In genomic region chr3:187403768-187404270, GRCh38 we compare ENCODE assay signal across 11 cellular contexts. TPM values are rescaled to one million over a fixed set of nuclear protein-coding genes. Genes with fewer than 3 reads are reported as not detected.
DNase-seq lines count a peak whose midpoint lies in the region; ATAC-seq, FAIRE-seq and TF ChIP-seq lines count a peak whose summit lies in the region.
"Had no signal": no experiment of that assay in that cellular context is flagged by ENCODE, and none has a peak within 500 bp of the region (broad histone marks: within the 10 kb centered on the region; RNA-seq: fewer than 3 reads in every experiment).

No MANE protein-coding gene starts in this region.

- intact Hi-C loops in esophagus muscularis mucosa (cut with DNase I): no loop called here

- H3K36me3 ChIP-seq in bronchial epithelial cell (ENCODE audit: control insufficient read depth, insufficient read depth, low read length) (no peaks in the 10 kb centered on the region), esophagus muscularis mucosa (no peaks in the 10 kb centered on the region)
- H3K36me3 ChIP-seq: neural progenitor cell had no signal

- TF ChIP-seq POLR2A in esophagus muscularis mucosa (IDR thresholded peaks at IDR 0.05; ENCODE audit: low read depth): no peak

- TF ChIP-seq EP300 in esophagus muscularis mucosa (IDR thresholded peaks at IDR 0.05): no peak

- H3K27ac ChIP-seq in esophagus muscularis mucosa (replicated peaks in 1 of 4): no peak overlapping the region
- H3K27ac ChIP-seq: neural progenitor cell had no signal

- H3K27me3 ChIP-seq in bronchial epithelial cell (ENCODE audit: control insufficient read depth, insufficient read depth, low read length) (no peaks in the 10 kb centered on the region), esophagus muscularis mucosa (no peaks in the 10 kb centered on the region)
- H3K27me3 ChIP-seq: neural progenitor cell had no signal

- H3K9me3 ChIP-seq in esophagus muscularis mucosa: no peaks in the 10 kb centered on the region

- whole genome bisulfite sequencing in esophagus muscularis mucosa: 38% methylated on average over 4 of the region's 4 CpGs

- peaks cover 0 to 6% (median 0%) of the 10 kb centered on the region in 4 donors for H3K4me1 ChIP-seq in esophagus muscularis mucosa
- H3K4me1 ChIP-seq: neural progenitor cell had no signal

- FAIRE-seq in HTR-8/SVneo (lab: Jason Lieb, UNC): no peak
- FAIRE-seq in bronchial epithelial cell (lab: Jason Lieb, UNC): peak; percentile 94

- ATAC-seq in HG02623 (IDR thresholded peaks at IDR 0.05; ENCODE audit: unreplicated experiment): no peak

- DNase-seq in AG04449 (ENCODE audit: low read depth, low spot score) (peak; percentile 73), HTR-8/SVneo (ENCODE audit: insufficient read length, low spot score) (peak; percentile 26), bronchial epithelial cell (ENCODE audit: low read depth) (peak; percentile 97), lung microvascular endothelial cell (ENCODE audit: low read depth in 2 of 2) (peak; percentile 53 to 88), esophagus muscularis mucosa (ENCODE audit: extremely low spot score) (no peak), retina (no peak), NCI-H146 (lab: John Stamatoyannopoulos, UW) (no peak)
- DNase-seq: CD4-positive, CD25-positive, alpha-beta regulatory T cell; NCI-H69 had no signal

- no peak for TF ChIP-seq CTCF in AG04449 (IDR thresholded peaks at IDR 0.05; ENCODE audit: insufficient read depth, low read length, missing control alignments)
- no peak for TF ChIP-seq CTCF in bronchial epithelial cell (IDR thresholded peaks at IDR 0.05; ENCODE audit: insufficient read depth, low read length, severe bottlenecking)
- no peak for TF ChIP-seq CTCF in esophagus muscularis mucosa (IDR thresholded peaks at IDR 0.05)

- H3K4me3 ChIP-seq in AG04449 (ENCODE audit: low read depth, low read length) (no peak overlapping the region), bronchial epithelial cell (ENCODE audit: low read depth, low read length) (no peak overlapping the region), esophagus muscularis mucosa (no peak overlapping the region)
- H3K4me3 ChIP-seq: neural progenitor cell had no signal

- CTCF ChIA-PET in AG04449 (lab: Yijun Ruan, JAX): interaction anchor here (1.0 to 2.1 kb wide), 3 partner anchors 9 to 86 kb away, joined by 3 to 6 read pairs (median 4); no protein-coding TSS in a partner anchor

- POLR2A ChIA-PET in AG04449 (lab: Yijun Ruan, JAX): no interaction called here

RNA-seq across cellular contexts. Expression of gene RTP4, which starts 35.6 kb away (rescaled TPM):
- total RNA-seq in bronchial epithelial cell (under 0.01 and 0.13 TPM in 2 replicates), lung microvascular endothelial cell (1.1 and 2.8 TPM in 2 replicates), esophagus muscularis mucosa (1 to 10 TPM in 1 of 4 donors, under 1 TPM in 3; 0.50 to 1.3 (median 0.77) TPM)

Comparison
In these comparisons a context has a peak if more than half of its experiments do, and no peak if none do; other contexts are left out.
1. DNase-seq: peak in AG04449 (single experiment), HTR-8/SVneo (single experiment), bronchial epithelial cell (single experiment) and lung microvascular endothelial cell (2 of 2); none in esophagus muscularis mucosa (single experiment), retina (single experiment) and NCI-H146 (single experiment).